11 cellular contexts compared by ENCODE assay signal in the genomic region with DNA sequence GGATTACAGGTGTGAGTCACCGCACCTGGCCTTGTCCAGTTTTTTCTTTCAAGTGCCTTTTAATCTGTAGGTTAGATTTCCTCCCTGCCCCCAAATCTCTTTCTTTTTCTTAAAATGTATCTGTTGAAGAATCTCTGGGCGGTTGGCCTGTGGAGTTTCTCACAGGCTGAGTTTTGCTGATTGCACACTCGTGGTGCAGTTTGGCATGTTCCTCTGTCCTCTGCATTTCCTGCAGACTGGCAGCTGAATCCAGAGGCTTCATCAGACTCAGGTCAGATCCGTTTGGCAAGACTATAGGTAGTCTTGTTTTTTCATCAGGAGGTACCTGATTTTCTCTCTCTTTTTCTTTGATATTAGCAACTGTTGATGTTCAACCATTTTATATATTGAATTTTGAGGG.
"Had no signal": no experiment of that assay in that cellular context is flagged by ENCODE, and none has a peak within 500 bp of the region (broad histone marks: within the 10 kb centered on the region; RNA-seq: fewer than 3 reads in every experiment).

No MANE protein-coding gene starts in this region.

- H3K4me1 ChIP-seq: neural progenitor cell had no signal

- H3K4me1 Mint-ChIP-seq: neural progenitor cell had no signal

- H3K9me3 ChIP-seq: ovary had no signal

- H3K36me3 Mint-ChIP-seq: neural progenitor cell had no signal

- H3K36me3 ChIP-seq: neural progenitor cell, ovary had no signal

- H3K27ac Mint-ChIP-seq: neural progenitor cell; T-helper 1 cell treated with Interleukin-12 subunit alpha and Interleukin-12 subunit beta and Interleukin-4 antibody, amounts not matched to agents 30 μg/mL and 1 μg/mL, for 36 hours had no signal

- H3K4me3 Mint-ChIP-seq: neural progenitor cell; T-helper 1 cell treated with Interleukin-12 subunit alpha and Interleukin-12 subunit beta and Interleukin-4 antibody, amounts not matched to agents 30 μg/mL and 1 μg/mL, for 36 hours had no signal

- H3K9me3 Mint-ChIP-seq: neural progenitor cell had no signal

- DNase-seq: activated CD4-positive, alpha-beta T cell treated with anti-CD3 and anti-CD28 coated beads, Interleukin-2, amount 50 U/mL, for 1 hour; activated CD4-positive, CD25-positive, alpha-beta regulatory T cell; aorta; effector CD8-positive, alpha-beta T cell; foreskin keratinocyte; glutamatergic neuron; kidney glomerular epithelial cell; ovary; stimulated activated CD4-positive, alpha-beta T cell treated with anti-CD3 and anti-CD28 coated beads, Interleukin-1b, Interleukin-23, amount 100 ng/mL, for 48 hours had no signal

- ATAC-seq: foreskin keratinocyte had no signal

- H3K4me3 ChIP-seq: neural progenitor cell, ovary had no signal

- H3K27ac ChIP-seq: foreskin keratinocyte, neural progenitor cell, ovary had no signal

- H3K27me3 ChIP-seq: foreskin keratinocyte, neural progenitor cell, ovary had no signal
